Comparison of ENCODE assay signal across 8 cellular contexts in genomic region chr17:68172461-68172954, GRCh38.
DNase-seq lines count a peak whose midpoint lies in the region; ATAC-seq, FAIRE-seq and TF ChIP-seq lines count a peak whose summit lies in the region.

No MANE protein-coding gene starts in this region.

- no peaks in the 10 kb centered on the region for H3K9me1 ChIP-seq in IMR-90 (ENCODE audit: insufficient read depth, low read length)

- no peak overlapping the region for H4K5ac ChIP-seq in IMR-90 (ENCODE audit: low read depth, low read length)

- peak; percentile 87 for TF ChIP-seq RAD21 in IMR-90 (IDR thresholded peaks at IDR 0.05; ENCODE audit: low read length)

- TF ChIP-seq CTCF in IMR-90 (conservative IDR thresholded peaks at IDR 0.05; ENCODE audit: low read depth, low read length) = peak; percentile 88
- peak; percentile 85 to 95 (median 94) for TF ChIP-seq CTCF in pancreas (IDR thresholded peaks at IDR 0.05)
- peak; percentile 96 for TF ChIP-seq CTCF in type B pancreatic cell (conservative IDR thresholded peaks at IDR 0.05)

- CTCF ChIA-PET in IMR-90 (lab: Yijun Ruan, JAX) = interaction anchor here (0.7 to 1.4 kb wide), 3 partner anchors 117 to 290 kb away, joined by 3 to 5 read pairs (median 3); no protein-coding TSS in a partner anchor

- H3K9ac ChIP-seq in IMR-90 (ENCODE audit: low read depth, low read length) = no peak overlapping the region

- intact Hi-C loops in IMR-90 (cut with micrococcal nuclease) (loop anchor here (1.0 to 10.0 kb wide), 4 partner anchors 28 to 592 kb away; partner anchors contain the start of gene AMZ2), pancreas (cut with DNase I) (loop anchor here in 1 of 3 donors (10.0 kb wide), 1 partner anchor 292 kb away; no protein-coding TSS in a partner anchor)
- intact Hi-C loops in activated T-helper 1 cell treated with anti-CD3 and anti-CD28 coated beads, Interleukin-12 subunit alpha, Interleukin-12 subunit beta, Interleukin-2, Interleukin-4 antibody, amounts not matched to agents 30 ng/mL and 10 ng/mL and 1 ng/mL, durations not matched to agents 14 hours and 24 hours and 36 hours (cut with micrococcal nuclease) = loop anchor here (1.0 kb wide), 4 partner anchors 28 to 291 kb away; no protein-coding TSS in a partner anchor

- H3K4ac ChIP-seq in IMR-90 (ENCODE audit: low read depth, low read length) = no peak overlapping the region

- WGBS in IMR-90 (ENCODE audit: extremely low coverage in 2 of 2, insufficient read length in 1 of 2), 2 experiments = 43% methylated on average over 6 of the region's 13 CpGs; no CpG with 5 or more reads in 1 of the 2 experiments
- WGBS in pancreas, 2 donors = 16 to 20% methylated on average over 13 of the region's 13 CpGs

- H3K14ac ChIP-seq in IMR-90 (replicated peaks; ENCODE audit: low read depth, low read length) = no peak overlapping the region

- in situ Hi-C loops in IMR-90 (cut with MboI; ENCODE audit: low sequenced_read_pairs) = loop anchor here (25.0 kb wide), 1 partner anchor 590 kb away; no protein-coding TSS in a partner anchor

- no peak overlapping the region for H2AK9ac ChIP-seq in IMR-90 (replicated peaks; ENCODE audit: low read depth, low read length, poor library complexity)

- H3K56ac ChIP-seq in IMR-90 (ENCODE audit: extremely low read depth, insufficient read depth, low read length) = no peak overlapping the region

- H3K9me3 ChIP-seq in IMR-90 (ENCODE audit: control insufficient read depth, insufficient read depth, low read length) = no peaks in the 10 kb centered on the region
- no peaks in the 10 kb centered on the region for H3K9me3 ChIP-seq in pancreas

- no peak overlapping the region for H3K4me2 ChIP-seq in IMR-90 (ENCODE audit: low read depth, low read length)

- H4K8ac ChIP-seq in IMR-90 (ENCODE audit: low read depth in 2 of 2, low read length in 2 of 2) = no peak overlapping the region

- H3K27ac ChIP-seq in IMR-90 (ENCODE audit: insufficient read depth, low read length) (no peak overlapping the region), pancreas (no peak overlapping the region)

- H3K27me3 Mint-ChIP-seq in activated T-helper 1 cell treated with anti-CD3 and anti-CD28 coated beads, Interleukin-12 subunit alpha, Interleukin-12 subunit beta, Interleukin-2, Interleukin-4 antibody, amounts not matched to agents 30 ng/mL and 10 ng/mL and 1 ng/mL, durations not matched to agents 14 hours and 24 hours and 36 hours (ENCODE audit: insufficient read depth) = peaks cover 6% of the 10 kb centered on the region
- no peaks in the 10 kb centered on the region for H3K27me3 Mint-ChIP-seq in type B pancreatic cell

- POLR2A ChIA-PET in IMR-90 (lab: Charles Lee; ENCODE audit: unreplicated experiment) = no interaction called here

- H3K36me3 Mint-ChIP-seq in activated T-helper 1 cell treated with anti-CD3 and anti-CD28 coated beads, Interleukin-12 subunit alpha, Interleukin-12 subunit beta, Interleukin-2, Interleukin-4 antibody, amounts not matched to agents 30 ng/mL and 10 ng/mL and 1 ng/mL, durations not matched to agents 14 hours and 24 hours and 36 hours (ENCODE audit: low read depth) = no peaks in the 10 kb centered on the region
- no peaks in the 10 kb centered on the region for H3K36me3 Mint-ChIP-seq in type B pancreatic cell

- H3K4me1 Mint-ChIP-seq in activated T-helper 1 cell treated with anti-CD3 and anti-CD28 coated beads, Interleukin-12 subunit alpha, Interleukin-12 subunit beta, Interleukin-2, Interleukin-4 antibody, amounts not matched to agents 30 ng/mL and 10 ng/mL and 1 ng/mL, durations not matched to agents 14 hours and 24 hours and 36 hours (ENCODE audit: low read depth) = peaks cover 31% of the 10 kb centered on the region
- H3K4me1 Mint-ChIP-seq in type B pancreatic cell (ENCODE audit: unreplicated experiment) = no peaks in the 10 kb centered on the region

- H3K18ac ChIP-seq in IMR-90 (ENCODE audit: low read depth, low read length) = no peak overlapping the region

- no peaks in the 10 kb centered on the region for H4K20me1 ChIP-seq in IMR-90 (ENCODE audit: insufficient read depth, low read length)

- H3K79me1 ChIP-seq in IMR-90 (ENCODE audit: low read depth in 1 of 2, low read length in 2 of 2) = no peaks in the 10 kb centered on the region

- DNase-seq in NK-92 treated with Interleukin-12 subunit alpha and Interleukin-12 subunit beta, amount 100 ng/mL, for 24 hours (lab: John Stamatoyannopoulos, UW) = peak; percentile 43
- DNase-seq in NK-92 (lab: John Stamatoyannopoulos, UW; ENCODE audit: unreplicated experiment) = no peak
- peak; percentile 49 for DNase-seq in IMR-90
- DNase-seq in RPMI7951 (ENCODE audit: low read depth) = peak; percentile 49
- peak; percentile 61 for DNase-seq in activated T-helper 1 cell treated with anti-CD3 and anti-CD28 coated beads, Interleukin-12 subunit alpha, Interleukin-12 subunit beta, Interleukin-2, Interleukin-4 antibody, amounts not matched to agents 30 ng/mL and 10 ng/mL and 1 ng/mL, durations not matched to agents 14 hours and 24 hours and 36 hours (ENCODE audit: low spot score)
- peak; percentile 35 for DNase-seq in foreskin melanocyte
- DNase-seq in pancreas = peak; percentile 50 to 86 (median 71)
- peak; percentile 76 for DNase-seq in type B pancreatic cell (ENCODE audit: extremely low spot score, unreplicated experiment)

- dilution Hi-C loops in IMR-90 (cut with HindIII; ENCODE audit: low sequenced_read_pairs, unreplicated experiment) = no loop called here

- no peaks in the 10 kb centered on the region for H3K9me3 Mint-ChIP-seq in activated T-helper 1 cell treated with anti-CD3 and anti-CD28 coated beads, Interleukin-12 subunit alpha, Interleukin-12 subunit beta, Interleukin-2, Interleukin-4 antibody, amounts not matched to agents 30 ng/mL and 10 ng/mL and 1 ng/mL, durations not matched to agents 14 hours and 24 hours and 36 hours
- H3K9me3 Mint-ChIP-seq in type B pancreatic cell = no peaks in the 10 kb centered on the region

- no peak for TF ChIP-seq POLR2A in IMR-90 (IDR thresholded peaks at IDR 0.05; ENCODE audit: low read depth, low read length)

- peaks cover 3% of the 10 kb centered on the region; the same call in 1 of the 2 replicates for H3K27me3 ChIP-seq in IMR-90 (ENCODE audit: control insufficient read depth, insufficient read depth, low read length)
- no peaks in the 10 kb centered on the region for H3K27me3 ChIP-seq in pancreas

- no peak overlapping the region for H3K27ac Mint-ChIP-seq in activated T-helper 1 cell treated with anti-CD3 and anti-CD28 coated beads, Interleukin-12 subunit alpha, Interleukin-12 subunit beta, Interleukin-2, Interleukin-4 antibody, amounts not matched to agents 30 ng/mL and 10 ng/mL and 1 ng/mL, durations not matched to agents 14 hours and 24 hours and 36 hours
- no peak overlapping the region for H3K27ac Mint-ChIP-seq in type B pancreatic cell

- H4K91ac ChIP-seq in IMR-90 (ENCODE audit: insufficient read depth, low read depth, low read length) = no peak overlapping the region

- H3K4me1 ChIP-seq in IMR-90 (ENCODE audit: control insufficient read depth, insufficient read depth, low read length) = peaks cover 3% of the 10 kb centered on the region; the same call in 1 of the 2 replicates
- H3K4me1 ChIP-seq in pancreas = no peaks in the 10 kb centered on the region

- no peak for FAIRE-seq in pancreas (lab: Jason Lieb, UNC)

- H2AFZ ChIP-seq in IMR-90 (replicated peaks; ENCODE audit: low read length, poor library complexity) = peak overlapping the region; percentile 87

- H2AK5ac ChIP-seq in IMR-90 (ENCODE audit: low read depth, low read length) = no peak overlapping the region

- H3K23ac ChIP-seq in IMR-90 (ENCODE audit: low read depth, low read length) = no peak overlapping the region

- no peak overlapping the region for H2BK120ac ChIP-seq in IMR-90 (ENCODE audit: low read depth, low read length)

- H3K36me3 ChIP-seq in IMR-90 (ENCODE audit: control insufficient read depth, insufficient read depth, low read length) (no peaks in the 10 kb centered on the region), pancreas (no peaks in the 10 kb centered on the region)

- H2BK15ac ChIP-seq in IMR-90 (ENCODE audit: low read depth, low read length) = no peak overlapping the region

- H2BK20ac ChIP-seq in IMR-90 (ENCODE audit: low read depth, low read length) = no peak overlapping the region

- ATAC-seq in IMR-90 (ENCODE audit: low read depth) (peak; percentile 96), pancreas (peak; percentile 73 to 96 (median 91))

- no peak overlapping the region for H2BK5ac ChIP-seq in IMR-90 (ENCODE audit: low read depth, low read length, poor library complexity, severe bottlenecking)

- BruUV-seq in IMR-90 (replicated peaks; lab: Mats Ljungman, UMichigan) = no TSS peak

- no peak overlapping the region for H3K4me3 Mint-ChIP-seq in activated T-helper 1 cell treated with anti-CD3 and anti-CD28 coated beads, Interleukin-12 subunit alpha, Interleukin-12 subunit beta, Interleukin-2, Interleukin-4 antibody, amounts not matched to agents 30 ng/mL and 10 ng/mL and 1 ng/mL, durations not matched to agents 14 hours and 24 hours and 36 hours
- no peak overlapping the region for H3K4me3 Mint-ChIP-seq in type B pancreatic cell

- H3K4me3 ChIP-seq in IMR-90 (ENCODE audit: insufficient read depth, low read depth, low read length) = no peak overlapping the region
- H3K4me3 ChIP-seq in pancreas = no peak overlapping the region

TF ChIP-seq in IMR-90, 13 proteins besides CTCF, POLR2A, EP300 and RAD21 (continues in another document):
- no peak for TF ChIP-seq FOS (IDR thresholded peaks at IDR 0.05; ENCODE audit: low read depth, low read length)
- no peak for TF ChIP-seq MAFK (IDR thresholded peaks at IDR 0.05; ENCODE audit: low read depth, low read length)
- no peak for TF ChIP-seq ELK1 (IDR thresholded peaks at IDR 0.05; ENCODE audit: borderline replicate concordance, low read depth, low read length)
- TF ChIP-seq MAZ (IDR thresholded peaks at IDR 0.05; ENCODE audit: borderline replicate concordance, low read depth, low read length) = no peak
- no peak for TF ChIP-seq USF2 (IDR thresholded peaks at IDR 0.05; ENCODE audit: low read depth, low read length)
- peak; percentile 72 for TF ChIP-seq SMC3 (IDR thresholded peaks at IDR 0.05; ENCODE audit: low read depth, low read length)
